ENCODE assay signal across 1 cellular context in the genomic region with DNA sequence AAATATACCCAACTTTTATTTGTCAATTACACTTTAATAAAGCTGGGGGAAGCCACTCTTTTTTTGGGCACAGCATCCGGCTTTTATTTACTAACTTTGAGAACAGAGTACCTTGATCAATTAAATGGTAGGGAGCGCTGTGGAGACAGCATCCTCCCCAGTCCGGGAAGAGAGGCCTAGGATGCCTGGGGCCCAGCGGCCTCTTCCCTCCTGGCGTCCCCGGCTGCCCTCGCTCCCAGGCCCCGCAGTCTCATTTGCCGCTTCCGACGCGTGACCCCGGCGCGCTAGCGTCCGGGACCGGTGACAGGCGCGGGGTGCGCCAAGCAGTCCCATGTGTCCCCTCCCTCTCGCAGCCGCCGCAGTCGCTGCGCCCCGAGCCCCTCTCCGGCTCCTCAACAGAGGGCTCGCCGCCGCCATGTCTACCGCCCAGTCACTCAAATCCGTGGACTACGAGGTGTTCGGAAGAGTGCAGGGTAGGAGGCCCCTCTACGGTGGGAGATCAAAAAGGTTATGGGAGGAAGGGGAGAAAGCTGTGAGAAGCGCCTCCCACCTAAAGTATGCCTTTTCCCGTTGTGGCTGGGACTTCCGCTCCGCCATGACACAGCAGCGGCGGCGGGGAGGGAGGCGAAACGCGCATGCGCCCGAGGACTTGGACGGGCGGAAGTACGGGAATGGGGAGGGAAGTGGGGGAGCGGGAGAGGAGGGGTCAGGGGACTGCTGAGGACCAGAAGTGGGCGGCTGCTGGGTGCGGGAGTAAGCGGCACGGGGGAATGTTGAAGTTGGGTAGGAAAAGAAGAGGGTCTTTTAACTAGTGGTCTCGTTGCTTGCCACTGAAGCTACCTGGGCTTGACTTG.
TF ChIP-seq lines count a peak whose summit lies in the region.

A gene (plus strand): TSS at position 332 of the 854 bp plus-strand sequence.

TF ChIP-seq in HepG2, 621 proteins besides CTCF, POLR2A, EP300 and RAD21 (continued from another document and continues in another):
- TF ChIP-seq, protein P1, sequence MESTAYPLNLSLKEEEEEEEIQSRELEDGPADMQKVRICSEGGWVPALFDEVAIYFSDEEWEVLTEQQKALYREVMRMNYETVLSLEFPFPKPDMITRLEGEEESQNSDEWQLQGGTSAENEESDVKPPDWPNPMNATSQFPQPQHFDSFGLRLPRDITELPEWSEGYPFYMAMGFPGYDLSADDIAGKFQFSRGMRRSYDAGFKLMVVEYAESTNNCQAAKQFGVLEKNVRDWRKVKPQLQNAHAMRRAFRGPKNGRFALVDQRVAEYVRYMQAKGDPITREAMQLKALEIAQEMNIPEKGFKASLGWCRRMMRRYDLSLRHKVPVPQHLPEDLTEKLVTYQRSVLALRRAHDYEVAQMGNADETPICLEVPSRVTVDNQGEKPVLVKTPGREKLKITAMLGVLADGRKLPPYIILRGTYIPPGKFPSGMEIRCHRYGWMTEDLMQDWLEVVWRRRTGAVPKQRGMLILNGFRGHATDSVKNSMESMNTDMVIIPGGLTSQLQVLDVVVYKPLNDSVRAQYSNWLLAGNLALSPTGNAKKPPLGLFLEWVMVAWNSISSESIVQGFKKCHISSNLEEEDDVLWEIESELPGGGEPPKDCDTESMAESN (CRISPR knock-in tag; conservative IDR thresholded peaks at IDR 0.05) = peak; percentile 96
- TF ChIP-seq ZNF558 (CRISPR knock-in tag; IDR thresholded peaks at IDR 0.05; ENCODE audit: borderline replicate concordance) (peak; percentile 73; the same call in 1 of the 2 replicates), ZNF343 (CRISPR knock-in tag; IDR thresholded peaks at IDR 0.05) (peak; percentile 78; the same call in 1 of the 2 replicates), NFE2L1 (CRISPR knock-in tag; IDR thresholded peaks at IDR 0.05; ENCODE audit: borderline replicate concordance) (peak; percentile 100), SIX1 (CRISPR knock-in tag; IDR thresholded peaks at IDR 0.05; ENCODE audit: borderline replicate concordance) (peak; percentile 34; the same call in 1 of the 2 replicates), ZNF7 (CRISPR knock-in tag; IDR thresholded peaks at IDR 0.05) (no peak), ZNF781 (CRISPR knock-in tag; IDR thresholded peaks at IDR 0.05; ENCODE audit: borderline replicate concordance, not compliant biosample characterization) (peak; percentile 98), ZNF589 (CRISPR knock-in tag; conservative IDR thresholded peaks at IDR 0.05) (peak; percentile 99), ZNF878 (CRISPR knock-in tag; IDR thresholded peaks at IDR 0.05) (peak; percentile 78; the same call in 1 of the 2 replicates), ZNF724P (CRISPR knock-in tag; IDR thresholded peaks at IDR 0.05; ENCODE audit: borderline replicate concordance) (peak; percentile 61; the same call in 1 of the 2 replicates), ZNF713 (CRISPR knock-in tag; IDR thresholded peaks at IDR 0.05) (no peak; the same call in 1 of the 2 replicates), RORA (CRISPR knock-in tag; IDR thresholded peaks at IDR 0.05) (no peak), ZBTB3 (CRISPR knock-in tag; IDR thresholded peaks at IDR 0.05; ENCODE audit: borderline replicate concordance, low read depth) (no peak), ZNF83 (CRISPR knock-in tag; IDR thresholded peaks at IDR 0.05; ENCODE audit: borderline replicate concordance) (peak; percentile 77; the same call in 1 of the 2 replicates), MYC (CRISPR knock-in tag; IDR thresholded peaks at IDR 0.05; ENCODE audit: borderline replicate concordance) (peak; percentile 90), ZFP41 (CRISPR knock-in tag; IDR thresholded peaks at IDR 0.05; ENCODE audit: borderline replicate concordance) (peak; percentile 99), TGIF2 (CRISPR knock-in tag; IDR thresholded peaks at IDR 0.05) (no peak), ZMYM4 (CRISPR knock-in tag; IDR thresholded peaks at IDR 0.05) (peak; percentile 96), CAMTA2 (CRISPR knock-in tag; IDR thresholded peaks at IDR 0.05; ENCODE audit: borderline replicate concordance) (peak; percentile 90), NPAS2 (CRISPR knock-in tag; IDR thresholded peaks at IDR 0.05; ENCODE audit: borderline replicate concordance) (no peak), ZMYM3 (CRISPR knock-in tag; IDR thresholded peaks at IDR 0.05) (peak; percentile 72; the same call in 1 of the 2 replicates), ZNF839 (CRISPR knock-in tag; IDR thresholded peaks at IDR 0.05; ENCODE audit: borderline replicate concordance) (peak; percentile 99), KDM5B (CRISPR knock-in tag; IDR thresholded peaks at IDR 0.05; ENCODE audit: borderline replicate concordance) (peak; percentile 99), THYN1 (CRISPR knock-in tag; IDR thresholded peaks at IDR 0.05; ENCODE audit: borderline replicate concordance, low read depth) (peak; percentile 91; the same call in 1 of the 2 replicates), ZNF441 (CRISPR knock-in tag; IDR thresholded peaks at IDR 0.05; ENCODE audit: borderline replicate concordance) (peak; percentile 68), ZBTB7A (CRISPR knock-in tag; IDR thresholded peaks at IDR 0.05) (peak; percentile 92), ZIK1 (CRISPR knock-in tag; IDR thresholded peaks at IDR 0.05; ENCODE audit: borderline replicate concordance, low read depth) (peak; percentile 94), ZNF550 (CRISPR knock-in tag; IDR thresholded peaks at IDR 0.05; ENCODE audit: borderline replicate concordance) (peak; percentile 97; the same call in 1 of the 2 replicates), ZNF12 (CRISPR knock-in tag; IDR thresholded peaks at IDR 0.05) (no peak; the same call in 1 of the 2 replicates), KMT2B (CRISPR knock-in tag; IDR thresholded peaks at IDR 0.05) (peak; percentile 96), MAZ (IDR thresholded peaks at IDR 0.05; ENCODE audit: borderline replicate concordance, low read depth, low read length) (peak; percentile 99), MAZ (CRISPR knock-in tag; IDR thresholded peaks at IDR 0.05; ENCODE audit: low read depth) (peak; percentile 99), ADNP (CRISPR knock-in tag; IDR thresholded peaks at IDR 0.05) (no peak), ZNF615 (CRISPR knock-in tag; IDR thresholded peaks at IDR 0.05; ENCODE audit: borderline replicate concordance) (peak; percentile 90), TSC22D2 (CRISPR knock-in tag; IDR thresholded peaks at IDR 0.05; ENCODE audit: borderline replicate concordance) (peak; percentile 67; the same call in 1 of the 2 replicates), NFKB2 (CRISPR knock-in tag; IDR thresholded peaks at IDR 0.05; ENCODE audit: borderline replicate concordance) (peak; percentile 99; the same call in 1 of the 2 replicates), ZNF136 (CRISPR knock-in tag; IDR thresholded peaks at IDR 0.05; ENCODE audit: low read depth) (peak; percentile 92), ZSCAN29 (CRISPR knock-in tag; conservative IDR thresholded peaks at IDR 0.05) (no peak; the same call in 1 of the 2 replicates), LCORL (IDR thresholded peaks at IDR 0.05) (peak; percentile 90), LCORL (CRISPR knock-in tag; IDR thresholded peaks at IDR 0.05) (peak; percentile 50; the same call in 1 of the 2 replicates), NFKBIZ (CRISPR knock-in tag; IDR thresholded peaks at IDR 0.05) (peak; percentile 79; the same call in 1 of the 2 replicates), HDAC1 (CRISPR knock-in tag; IDR thresholded peaks at IDR 0.05) (peak; percentile 92), HMG20A (CRISPR knock-in tag; IDR thresholded peaks at IDR 0.05; ENCODE audit: borderline replicate concordance) (peak; percentile 49; the same call in 1 of the 2 replicates), PHF21A (CRISPR knock-in tag; IDR thresholded peaks at IDR 0.05) (peak; percentile 86), BRCA1 (CRISPR knock-in tag; IDR thresholded peaks at IDR 0.05) (0 out of 2 replicates have a peak, but pooled peaks have one; percentile 58)
- TF ChIP-seq, protein P2, sequence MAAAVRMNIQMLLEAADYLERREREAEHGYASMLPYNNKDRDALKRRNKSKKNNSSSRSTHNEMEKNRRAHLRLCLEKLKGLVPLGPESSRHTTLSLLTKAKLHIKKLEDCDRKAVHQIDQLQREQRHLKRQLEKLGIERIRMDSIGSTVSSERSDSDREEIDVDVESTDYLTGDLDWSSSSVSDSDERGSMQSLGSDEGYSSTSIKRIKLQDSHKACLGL (CRISPR knock-in tag; IDR thresholded peaks at IDR 0.05) = peak; percentile 93
- TF ChIP-seq, protein P3, sequence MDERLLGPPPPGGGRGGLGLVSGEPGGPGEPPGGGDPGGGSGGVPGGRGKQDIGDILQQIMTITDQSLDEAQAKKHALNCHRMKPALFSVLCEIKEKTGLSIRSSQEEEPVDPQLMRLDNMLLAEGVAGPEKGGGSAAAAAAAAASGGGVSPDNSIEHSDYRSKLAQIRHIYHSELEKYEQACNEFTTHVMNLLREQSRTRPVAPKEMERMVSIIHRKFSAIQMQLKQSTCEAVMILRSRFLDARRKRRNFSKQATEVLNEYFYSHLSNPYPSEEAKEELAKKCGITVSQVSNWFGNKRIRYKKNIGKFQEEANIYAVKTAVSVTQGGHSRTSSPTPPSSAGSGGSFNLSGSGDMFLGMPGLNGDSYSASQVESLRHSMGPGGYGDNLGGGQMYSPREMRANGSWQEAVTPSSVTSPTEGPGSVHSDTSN (CRISPR knock-in tag; IDR thresholded peaks at IDR 0.05) = no peak
- TF ChIP-seq, protein P4, sequence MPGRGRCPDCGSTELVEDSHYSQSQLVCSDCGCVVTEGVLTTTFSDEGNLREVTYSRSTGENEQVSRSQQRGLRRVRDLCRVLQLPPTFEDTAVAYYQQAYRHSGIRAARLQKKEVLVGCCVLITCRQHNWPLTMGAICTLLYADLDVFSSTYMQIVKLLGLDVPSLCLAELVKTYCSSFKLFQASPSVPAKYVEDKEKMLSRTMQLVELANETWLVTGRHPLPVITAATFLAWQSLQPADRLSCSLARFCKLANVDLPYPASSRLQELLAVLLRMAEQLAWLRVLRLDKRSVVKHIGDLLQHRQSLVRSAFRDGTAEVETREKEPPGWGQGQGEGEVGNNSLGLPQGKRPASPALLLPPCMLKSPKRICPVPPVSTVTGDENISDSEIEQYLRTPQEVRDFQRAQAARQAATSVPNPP (CRISPR knock-in tag; IDR thresholded peaks at IDR 0.05) = peak; percentile 94; the same call in 1 of the 2 replicates
- TF ChIP-seq, protein P5, sequence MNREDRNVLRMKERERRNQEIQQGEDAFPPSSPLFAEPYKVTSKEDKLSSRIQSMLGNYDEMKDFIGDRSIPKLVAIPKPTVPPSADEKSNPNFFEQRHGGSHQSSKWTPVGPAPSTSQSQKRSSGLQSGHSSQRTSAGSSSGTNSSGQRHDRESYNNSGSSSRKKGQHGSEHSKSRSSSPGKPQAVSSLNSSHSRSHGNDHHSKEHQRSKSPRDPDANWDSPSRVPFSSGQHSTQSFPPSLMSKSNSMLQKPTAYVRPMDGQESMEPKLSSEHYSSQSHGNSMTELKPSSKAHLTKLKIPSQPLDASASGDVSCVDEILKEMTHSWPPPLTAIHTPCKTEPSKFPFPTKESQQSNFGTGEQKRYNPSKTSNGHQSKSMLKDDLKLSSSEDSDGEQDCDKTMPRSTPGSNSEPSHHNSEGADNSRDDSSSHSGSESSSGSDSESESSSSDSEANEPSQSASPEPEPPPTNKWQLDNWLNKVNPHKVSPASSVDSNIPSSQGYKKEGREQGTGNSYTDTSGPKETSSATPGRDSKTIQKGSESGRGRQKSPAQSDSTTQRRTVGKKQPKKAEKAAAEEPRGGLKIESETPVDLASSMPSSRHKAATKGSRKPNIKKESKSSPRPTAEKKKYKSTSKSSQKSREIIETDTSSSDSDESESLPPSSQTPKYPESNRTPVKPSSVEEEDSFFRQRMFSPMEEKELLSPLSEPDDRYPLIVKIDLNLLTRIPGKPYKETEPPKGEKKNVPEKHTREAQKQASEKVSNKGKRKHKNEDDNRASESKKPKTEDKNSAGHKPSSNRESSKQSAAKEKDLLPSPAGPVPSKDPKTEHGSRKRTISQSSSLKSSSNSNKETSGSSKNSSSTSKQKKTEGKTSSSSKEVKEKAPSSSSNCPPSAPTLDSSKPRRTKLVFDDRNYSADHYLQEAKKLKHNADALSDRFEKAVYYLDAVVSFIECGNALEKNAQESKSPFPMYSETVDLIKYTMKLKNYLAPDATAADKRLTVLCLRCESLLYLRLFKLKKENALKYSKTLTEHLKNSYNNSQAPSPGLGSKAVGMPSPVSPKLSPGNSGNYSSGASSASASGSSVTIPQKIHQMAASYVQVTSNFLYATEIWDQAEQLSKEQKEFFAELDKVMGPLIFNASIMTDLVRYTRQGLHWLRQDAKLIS (CRISPR knock-in tag; IDR thresholded peaks at IDR 0.05) = peak; percentile 87
- TF ChIP-seq, protein P6, sequence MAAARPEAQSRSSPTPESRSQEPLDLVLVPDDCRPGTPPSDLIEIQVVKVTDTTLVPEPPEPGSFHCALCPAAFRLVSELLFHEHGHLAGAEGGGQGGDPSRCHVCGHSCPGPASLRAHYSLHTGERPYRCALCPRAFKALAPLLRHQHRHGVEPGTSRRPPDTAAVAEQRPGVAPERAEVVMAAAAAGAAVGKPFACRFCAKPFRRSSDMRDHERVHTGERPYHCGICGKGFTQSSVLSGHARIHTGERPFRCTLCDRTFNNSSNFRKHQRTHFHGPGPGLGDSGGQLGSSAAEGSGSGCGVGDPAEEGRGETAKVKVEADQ (CRISPR knock-in tag; IDR thresholded peaks at IDR 0.05; ENCODE audit: borderline replicate concordance) = peak; percentile 92
- TF ChIP-seq, protein P7, sequence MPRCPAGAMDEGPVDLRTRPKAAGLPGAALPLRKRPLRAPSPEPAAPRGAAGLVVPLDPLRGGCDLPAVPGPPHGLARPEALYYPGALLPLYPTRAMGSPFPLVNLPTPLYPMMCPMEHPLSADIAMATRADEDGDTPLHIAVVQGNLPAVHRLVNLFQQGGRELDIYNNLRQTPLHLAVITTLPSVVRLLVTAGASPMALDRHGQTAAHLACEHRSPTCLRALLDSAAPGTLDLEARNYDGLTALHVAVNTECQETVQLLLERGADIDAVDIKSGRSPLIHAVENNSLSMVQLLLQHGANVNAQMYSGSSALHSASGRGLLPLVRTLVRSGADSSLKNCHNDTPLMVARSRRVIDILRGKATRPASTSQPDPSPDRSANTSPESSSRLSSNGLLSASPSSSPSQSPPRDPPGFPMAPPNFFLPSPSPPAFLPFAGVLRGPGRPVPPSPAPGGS (CRISPR knock-in tag; IDR thresholded peaks at IDR 0.05) = peak; percentile 96; the same call in 1 of the 2 replicates
- TF ChIP-seq, protein P8, sequence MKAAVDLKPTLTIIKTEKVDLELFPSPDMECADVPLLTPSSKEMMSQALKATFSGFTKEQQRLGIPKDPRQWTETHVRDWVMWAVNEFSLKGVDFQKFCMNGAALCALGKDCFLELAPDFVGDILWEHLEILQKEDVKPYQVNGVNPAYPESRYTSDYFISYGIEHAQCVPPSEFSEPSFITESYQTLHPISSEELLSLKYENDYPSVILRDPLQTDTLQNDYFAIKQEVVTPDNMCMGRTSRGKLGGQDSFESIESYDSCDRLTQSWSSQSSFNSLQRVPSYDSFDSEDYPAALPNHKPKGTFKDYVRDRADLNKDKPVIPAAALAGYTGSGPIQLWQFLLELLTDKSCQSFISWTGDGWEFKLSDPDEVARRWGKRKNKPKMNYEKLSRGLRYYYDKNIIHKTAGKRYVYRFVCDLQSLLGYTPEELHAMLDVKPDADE (CRISPR knock-in tag; IDR thresholded peaks at IDR 0.05) = peak; percentile 59; the same call in 1 of the 2 replicates
